Comparison of ENCODE assay signal across 19 cellular contexts in the genomic region with DNA sequence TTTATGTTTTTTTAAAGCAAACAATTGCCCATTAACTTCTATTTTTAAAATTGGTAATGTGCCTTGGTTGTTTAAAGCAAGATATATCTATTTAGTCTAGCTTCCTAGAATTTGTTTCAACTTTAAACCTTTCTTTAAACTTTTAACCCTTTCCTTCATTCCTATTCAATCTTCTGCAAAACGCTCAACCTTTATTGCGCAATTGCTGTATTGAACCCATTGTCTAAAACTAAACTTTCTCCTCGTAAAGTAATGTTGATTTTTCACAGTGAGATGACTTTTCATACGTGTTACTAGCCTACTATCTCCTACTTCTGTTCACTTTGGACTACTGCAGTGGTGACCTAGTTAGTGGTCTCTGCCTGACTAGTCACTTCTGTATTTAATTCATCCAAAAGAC.
DNase-seq lines count a peak whose midpoint lies in the region; ATAC-seq, FAIRE-seq and TF ChIP-seq lines count a peak whose summit lies in the region.
"Had no signal": no experiment of that assay in that cellular context is flagged by ENCODE, and none has a peak within 500 bp of the region (broad histone marks: within the 10 kb centered on the region; RNA-seq: fewer than 3 reads in every experiment).

No MANE protein-coding gene starts in this region.

- no peak for TF ChIP-seq CTCF in IMR-90 (conservative IDR thresholded peaks at IDR 0.05; ENCODE audit: low read depth, low read length)
- TF ChIP-seq CTCF in K562 (IDR thresholded peaks at IDR 0.05 in 2 of 3, conservative IDR thresholded peaks at IDR 0.05 in 1 of 3; ENCODE audit: insufficient read depth in 2 of 3, low read depth in 1 of 3, low read length in 3 of 3): no peak
- no peak for TF ChIP-seq CTCF in nephron progenitor cell (IDR thresholded peaks at IDR 0.05)

- no peaks in the 10 kb centered on the region for H3K4me1 Mint-ChIP-seq in nephron progenitor cell
- peaks cover 4% of the 10 kb centered on the region for H3K4me1 Mint-ChIP-seq in activated CD4-positive, alpha-beta T cell treated with anti-CD3 and anti-CD28 coated beads, Interleukin-2, amount 10 ng/mL, durations not matched to agents 24 days and 14 days
- H3K4me1 Mint-ChIP-seq: B cell, H9 had no signal

- POLR2A ChIA-PET in IMR-90 (lab: Charles Lee; ENCODE audit: unreplicated experiment) (no interaction called here), K562 (lab: Yijun Ruan, JAX) (no interaction called here)

- H3K9me1 ChIP-seq in IMR-90 (ENCODE audit: insufficient read depth, low read length) (peaks cover 3% of the 10 kb centered on the region), K562 (ENCODE audit: control insufficient read depth, insufficient read depth, low read length) (no peaks in the 10 kb centered on the region)

- H3K79me2 ChIP-seq in K562 (ENCODE audit: control insufficient read depth, insufficient read depth, low read length): no peaks in the 10 kb centered on the region

- ATAC-seq in IMR-90 (ENCODE audit: low read depth): no peak
- ATAC-seq in K562: no peak
- ATAC-seq: CD8-positive, alpha-beta T cell had no signal

- H3K27me3 ChIP-seq in IMR-90 (ENCODE audit: control insufficient read depth, insufficient read depth, low read length): no peaks in the 10 kb centered on the region
- no peaks in the 10 kb centered on the region for H3K27me3 ChIP-seq in K562 (ENCODE audit: control insufficient read depth in 2 of 2, insufficient read depth in 2 of 2, low read length in 2 of 2)
- H3K27me3 ChIP-seq: BLaER1 had no signal

- H3K9me3 ChIP-seq in IMR-90 (ENCODE audit: control insufficient read depth, insufficient read depth, low read length): no peaks in the 10 kb centered on the region
- H3K9me3 ChIP-seq in K562 (replicated peaks; ENCODE audit: control insufficient read depth, insufficient read depth, low read depth, low read length): no peaks in the 10 kb centered on the region; the same call in 1 of the 2 replicates
- H3K9me3 ChIP-seq: Caco-2 had no signal

- no peak overlapping the region for H2AFZ ChIP-seq in IMR-90 (replicated peaks; ENCODE audit: low read length, poor library complexity)
- H2AFZ ChIP-seq in K562 (ENCODE audit: low read depth, low read length): no peak overlapping the region

- no peak overlapping the region for H3K4me2 ChIP-seq in IMR-90 (ENCODE audit: low read depth, low read length)
- H3K4me2 ChIP-seq in K562 (ENCODE audit: insufficient read depth, low read length): no peak overlapping the region
- H3K4me2 ChIP-seq: BLaER1 had no signal

- H2AK5ac ChIP-seq in IMR-90 (ENCODE audit: low read depth, low read length): no peak overlapping the region

- no peak overlapping the region for H2BK5ac ChIP-seq in IMR-90 (ENCODE audit: low read depth, low read length, poor library complexity, severe bottlenecking)

- H3K56ac ChIP-seq in IMR-90 (ENCODE audit: extremely low read depth, insufficient read depth, low read length): no peak overlapping the region

- FAIRE-seq in H54 (lab: Jason Lieb, UNC) (peak; percentile 73), K562 (lab: Jason Lieb, UNC) (no peak)
- FAIRE-seq: GM12892 had no signal

- H4K5ac ChIP-seq in IMR-90 (ENCODE audit: low read depth, low read length): no peak overlapping the region

- no peak overlapping the region for H3K4me3 Mint-ChIP-seq in nephron progenitor cell
- no peak overlapping the region for H3K4me3 Mint-ChIP-seq in activated CD4-positive, alpha-beta T cell treated with anti-CD3 and anti-CD28 coated beads, Interleukin-2, amount 10 ng/mL, durations not matched to agents 24 days and 14 days
- H3K4me3 Mint-ChIP-seq: B cell; CD4-positive, CD25-positive, alpha-beta regulatory T cell; CD8-positive, alpha-beta T cell; H9; HFFc6 had no signal

- H3K36me3 ChIP-seq in IMR-90 (ENCODE audit: control insufficient read depth, insufficient read depth, low read length): peaks cover 22% of the 10 kb centered on the region
- peaks cover 63% of the 10 kb centered on the region for H3K36me3 ChIP-seq in K562 (ENCODE audit: control insufficient read depth, insufficient read depth, low read length)

- no TSS peak for BruUV-seq in IMR-90 (replicated peaks; lab: Mats Ljungman, UMichigan)
- no TSS peak for BruUV-seq in K562 (replicated peaks; lab: Mats Ljungman, UMichigan)

- no peak overlapping the region for H4K8ac ChIP-seq in IMR-90 (ENCODE audit: low read depth in 2 of 2, low read length in 2 of 2)

- CTCF ChIA-PET in IMR-90 (lab: Yijun Ruan, JAX) (no interaction called here), K562 (lab: Yijun Ruan, JAX; ENCODE audit: low intra/inter-chr PET ratio) (no interaction called here)

- H3K4me1 ChIP-seq in IMR-90 (ENCODE audit: control insufficient read depth, insufficient read depth, low read length) (peaks cover 2% of the 10 kb centered on the region; the same call in 1 of the 2 replicates), K562 (replicated peaks in 1 of 2; ENCODE audit: control insufficient read depth in 2 of 2, insufficient read depth in 2 of 2, low read length in 2 of 2) (no peaks in the 10 kb centered on the region)
- H3K4me1 ChIP-seq: BLaER1, Caco-2 had no signal

- no peak overlapping the region for H3K9ac ChIP-seq in IMR-90 (ENCODE audit: low read depth, low read length)
- H3K9ac ChIP-seq in K562 (ENCODE audit: insufficient read depth in 1 of 2, low read depth in 2 of 2, low read length in 2 of 2): no peak overlapping the region
- H3K9ac ChIP-seq: BLaER1 had no signal

- H3K36me3 Mint-ChIP-seq in nephron progenitor cell (ENCODE audit: low read depth): peaks cover 80% of the 10 kb centered on the region
- H3K36me3 Mint-ChIP-seq in activated CD4-positive, alpha-beta T cell treated with anti-CD3 and anti-CD28 coated beads, Interleukin-2, amount 10 ng/mL, durations not matched to agents 24 days and 14 days (ENCODE audit: low read depth): peaks cover 60% of the 10 kb centered on the region

- H3K18ac ChIP-seq in IMR-90 (ENCODE audit: low read depth, low read length): no peak overlapping the region

- no peak overlapping the region for H2AK9ac ChIP-seq in IMR-90 (replicated peaks; ENCODE audit: low read depth, low read length, poor library complexity)

- no peak for TF ChIP-seq EP300 in K562 (IDR thresholded peaks at IDR 0.05; ENCODE audit: low read length)

- intact Hi-C loops in IMR-90 (cut with micrococcal nuclease) (no loop called here), K562 (cut with micrococcal nuclease) (no loop called here)
- intact Hi-C loops in activated CD4-positive, alpha-beta T cell treated with anti-CD3 and anti-CD28 coated beads, Interleukin-2, amount 10 ng/mL, durations not matched to agents 24 days and 14 days (cut with micrococcal nuclease): loop anchor here (10.0 kb wide), 1 partner anchor 47 kb away; no protein-coding TSS in a partner anchor

- H3K27ac ChIP-seq in IMR-90 (ENCODE audit: insufficient read depth, low read length): no peak overlapping the region
- H3K27ac ChIP-seq in K562 (ENCODE audit: extremely low read depth, low read depth, low read length): no peak overlapping the region
- H3K27ac ChIP-seq: BLaER1, C4-2B had no signal

- no peak overlapping the region for H3K4me3 ChIP-seq in IMR-90 (ENCODE audit: insufficient read depth, low read depth, low read length)
- no peak overlapping the region for H3K4me3 ChIP-seq in K562
- H3K4me3 ChIP-seq: BLaER1 had no signal

- DNase-seq in H54 (ENCODE audit: insufficient read length, low spot score) (no peak), IMR-90 (no peak), K562 (ENCODE audit: extremely low read depth in 1 of 4, low spot score in 3 of 4) (no peak), nephron progenitor cell (no peak), erythroblast (lab: John Stamatoyannopoulos, UW) (no peak), cerebellar nuclear complex (lab: John Stamatoyannopoulos, UW) (no peak)
- no peak for DNase-seq in activated CD4-positive, alpha-beta T cell treated with anti-CD3 and anti-CD28 coated beads, Interleukin-2, amount 10 ng/mL, durations not matched to agents 24 days and 14 days
- DNase-seq: Caco-2; CD4-positive, CD25-positive, alpha-beta regulatory T cell; CD8-positive, alpha-beta T cell; DMS153; DND-41; GOT3; H9; HFFc6 had no signal

- H3K4ac ChIP-seq in IMR-90 (ENCODE audit: low read depth, low read length): no peak overlapping the region

- WGBS in IMR-90 (ENCODE audit: extremely low coverage in 2 of 2, insufficient read length in 1 of 2), 2 experiments: 100% methylated on average over 2 of the region's 4 CpGs; no CpG with 5 or more reads in 1 of the 2 experiments
- 93% methylated on average over 4 of the region's 4 CpGs for WGBS in K562 (ENCODE audit: insufficient coverage, low coverage, missing lambda C conversion rate)

- H3K9me3 Mint-ChIP-seq in nephron progenitor cell: peaks cover 3% of the 10 kb centered on the region
- no peaks in the 10 kb centered on the region for H3K9me3 Mint-ChIP-seq in activated CD4-positive, alpha-beta T cell treated with anti-CD3 and anti-CD28 coated beads, Interleukin-2, amount 10 ng/mL, durations not matched to agents 24 days and 14 days
- H3K9me3 Mint-ChIP-seq: CD8-positive, alpha-beta T cell; HFFc6 had no signal

- H4K20me1 ChIP-seq in IMR-90 (ENCODE audit: insufficient read depth, low read length) (0 out of 2 replicates have a peak, but pooled peaks cover 3% of the 10 kb centered on the region), K562 (replicated peaks; ENCODE audit: control insufficient read depth, insufficient read depth, low read length) (no peaks in the 10 kb centered on the region)
- H4K20me1 ChIP-seq: BLaER1 had no signal

- H3K14ac ChIP-seq in IMR-90 (replicated peaks; ENCODE audit: low read depth, low read length): no peak overlapping the region

- H2BK15ac ChIP-seq in IMR-90 (ENCODE audit: low read depth, low read length): no peak overlapping the region

- H4K91ac ChIP-seq in IMR-90 (ENCODE audit: insufficient read depth, low read depth, low read length): no peak overlapping the region

- H3K27ac Mint-ChIP-seq in nephron progenitor cell: peak overlapping the region; percentile 13
- H3K27ac Mint-ChIP-seq in activated CD4-positive, alpha-beta T cell treated with anti-CD3 and anti-CD28 coated beads, Interleukin-2, amount 10 ng/mL, durations not matched to agents 24 days and 14 days: no peak overlapping the region
- H3K27ac Mint-ChIP-seq: B cell; CD8-positive, alpha-beta T cell; HFFc6 had no signal

- TF ChIP-seq POLR2A in H54 (IDR thresholded peaks at IDR 0.05; ENCODE audit: low read depth, low read length) (no peak), IMR-90 (IDR thresholded peaks at IDR 0.05; ENCODE audit: low read depth, low read length) (no peak), K562 (conservative IDR thresholded peaks at IDR 0.05) (no peak), erythroblast (IDR thresholded peaks at IDR 0.05; ENCODE audit: low read length) (no peak)

- in situ Hi-C loops in IMR-90 (cut with MboI; ENCODE audit: low sequenced_read_pairs) (no loop called here), K562 (cut with MboI) (no loop called here)

- dilution Hi-C loops in IMR-90 (cut with HindIII; ENCODE audit: low sequenced_read_pairs, unreplicated experiment): no loop called here

- H2BK20ac ChIP-seq in IMR-90 (ENCODE audit: low read depth, low read length): no peak overlapping the region

- H2BK120ac ChIP-seq in IMR-90 (ENCODE audit: low read depth, low read length): no peak overlapping the region

- peaks cover 15 to 41% of the 10 kb centered on the region in 2 experiments for H3K79me1 ChIP-seq in IMR-90 (ENCODE audit: low read depth in 1 of 2, low read length in 2 of 2)

- TF ChIP-seq RAD21 in IMR-90 (IDR thresholded peaks at IDR 0.05; ENCODE audit: low read length) (no peak), K562 (CRISPR knock-in tag; conservative IDR thresholded peaks at IDR 0.05 in 1 of 2, IDR thresholded peaks at IDR 0.05 in 1 of 2) (no peak)

- H3K27me3 Mint-ChIP-seq in nephron progenitor cell (ENCODE audit: low read depth, poor library complexity): no peaks in the 10 kb centered on the region
- no peaks in the 10 kb centered on the region for H3K27me3 Mint-ChIP-seq in activated CD4-positive, alpha-beta T cell treated with anti-CD3 and anti-CD28 coated beads, Interleukin-2, amount 10 ng/mL, durations not matched to agents 24 days and 14 days
- H3K27me3 Mint-ChIP-seq: B cell; CD4-positive, CD25-positive, alpha-beta regulatory T cell had no signal

- H3K23ac ChIP-seq in IMR-90 (ENCODE audit: low read depth, low read length): no peak overlapping the region
